Comparison of ENCODE assay signal across 8 cellular contexts in genomic region chr7:25125137-25125946, GRCh38. TPM values are rescaled to one million over a fixed set of nuclear protein-coding genes. Genes with fewer than 3 reads are reported as not detected.
A peak's percentile ranks its signal among the peaks of the same experiment; 100 is the strongest.
DNase-seq lines count a peak whose midpoint lies in the region; ATAC-seq, FAIRE-seq and TF ChIP-seq lines count a peak whose summit lies in the region.

CYCS (minus strand) TSS chr7:25125260; CDS start chr7:25124119, 1,141 bp downstream.

- H3K79me2 ChIP-seq in astrocyte (ENCODE audit: insufficient read depth, low read length): peaks cover 40% of the 10 kb centered on the region

- no peaks in the 10 kb centered on the region for H3K4me1 ChIP-seq in astrocyte (ENCODE audit: insufficient read depth, low read length)
- H3K4me1 ChIP-seq in right cardiac atrium (ENCODE audit: control insufficient read depth, insufficient read depth, low read length): no peaks in the 10 kb centered on the region
- H3K4me1 ChIP-seq in uterus: peaks cover 0 to 4% of the 10 kb centered on the region in 2 donors

- TF ChIP-seq CTCF in astrocyte (IDR thresholded peaks at IDR 0.05; ENCODE audit: insufficient read depth, low read depth, low read length) (no peak), uterus (IDR thresholded peaks at IDR 0.05) (peak in 1 of 4 experiments; percentile 26)

- H3K36me3 ChIP-seq in astrocyte (ENCODE audit: insufficient read depth, low read length) (peaks cover 16% of the 10 kb centered on the region), uterus (no peaks in the 10 kb centered on the region)

- no peaks in the 10 kb centered on the region for H3K9me3 ChIP-seq in astrocyte (ENCODE audit: insufficient read depth, low read depth, low read length)
- H3K9me3 ChIP-seq in right cardiac atrium (ENCODE audit: control insufficient read depth, low read length): no peaks in the 10 kb centered on the region
- no peaks in the 10 kb centered on the region for H3K9me3 ChIP-seq in uterus

- ATAC-seq in GM18505 (IDR thresholded peaks at IDR 0.05; ENCODE audit: unreplicated experiment): peak; percentile 91
- peak; percentile 91 for ATAC-seq in HG02973 (IDR thresholded peaks at IDR 0.05; ENCODE audit: unreplicated experiment)
- ATAC-seq in right cardiac atrium: peak; percentile 98 to 99

- H3K9me3 Mint-ChIP-seq in astrocyte (ENCODE audit: unreplicated experiment): no peaks in the 10 kb centered on the region

- H3K27ac Mint-ChIP-seq in astrocyte (ENCODE audit: unreplicated experiment): peak within 1 kb of the TSS; percentile 99

- WGBS in right cardiac atrium: 1% methylated on average over 67 of the region's 67 CpGs

- peak within 1 kb of the TSS; percentile 88 for H3K4me2 ChIP-seq in astrocyte (ENCODE audit: low read length)

- intact Hi-C loops in right cardiac atrium (cut with DNase I) (no loop called here), uterus (cut with DNase I; ENCODE audit: low total_unique reads) (no loop called here)

- peak within 1 kb of the TSS; percentile 97 for H3K9ac ChIP-seq in astrocyte (ENCODE audit: low read length)

- peak within 1 kb of the TSS; percentile 96 for H2AFZ ChIP-seq in astrocyte (ENCODE audit: low read depth, low read length)

- peaks cover 31% of the 10 kb centered on the region for H4K20me1 ChIP-seq in astrocyte (ENCODE audit: insufficient read depth, low read length)

- peak within 1 kb of the TSS; percentile 97 for H3K4me3 ChIP-seq in astrocyte (ENCODE audit: insufficient read depth, low read depth, low read length)
- peak within 1 kb of the TSS; percentile 80 for H3K4me3 ChIP-seq in right cardiac atrium (ENCODE audit: low read length)
- peak within 1 kb of the TSS; percentile 100 for H3K4me3 ChIP-seq in uterus

- H3K27me3 Mint-ChIP-seq in astrocyte (ENCODE audit: low read depth, unreplicated experiment): no peaks in the 10 kb centered on the region

- H3K36me3 Mint-ChIP-seq in astrocyte (ENCODE audit: low read depth, unreplicated experiment): no peaks in the 10 kb centered on the region

- H3K27ac ChIP-seq in astrocyte (ENCODE audit: low read depth, low read length) (peak within 1 kb of the TSS; percentile 89), right cardiac atrium (ENCODE audit: low read length) (peak within 1 kb of the TSS; percentile 82), uterus (peak within 1 kb of the TSS; percentile 97 to 100)

- TF ChIP-seq POLR2A in GM18505 (IDR thresholded peaks at IDR 0.05; ENCODE audit: borderline replicate concordance, extremely low read depth, insufficient read depth, insufficient read length): peak; percentile 99
- peak; percentile 97 to 99 for TF ChIP-seq POLR2A in uterus (IDR thresholded peaks at IDR 0.05)

- peaks cover 12% of the 10 kb centered on the region for H3K4me1 Mint-ChIP-seq in astrocyte (ENCODE audit: low read depth, unreplicated experiment)

- DNase-seq in NCI-H2029 (lab: John Stamatoyannopoulos, UW) (peak; percentile 98), T-helper 22 cell (ENCODE audit: low read depth) (peak; percentile 100), astrocyte (ENCODE audit: low read depth) (peak; percentile 100), right cardiac atrium (peak; percentile 99 to 100 (median 100)), pulmonary artery endothelial cell (ENCODE audit: low read depth, low spot score) (peak; percentile 98), uterus (peak; percentile 100)

- H3K27me3 ChIP-seq in astrocyte (ENCODE audit: insufficient read depth, low read length) (no peaks in the 10 kb centered on the region), right cardiac atrium (ENCODE audit: control insufficient read depth, insufficient read depth) (no peaks in the 10 kb centered on the region), uterus (no peaks in the 10 kb centered on the region)

- H3K4me3 Mint-ChIP-seq in astrocyte (ENCODE audit: unreplicated experiment): peak within 1 kb of the TSS; percentile 100

- peak; percentile 52 for FAIRE-seq in astrocyte (lab: Jason Lieb, UNC)

RNA-seq across cellular contexts. Expression of gene CYCS, which starts in this region (rescaled TPM):
- total RNA-seq in astrocyte: 118 and 143 TPM in 2 replicates
- total RNA-seq in right cardiac atrium: 100 to 1,000 TPM; 504 to 668 (median 617) TPM
- 708 TPM for polyA plus RNA-seq in right cardiac atrium
- 51.4 and 71.7 TPM in 2 replicates for total RNA-seq in pulmonary artery endothelial cell
- total RNA-seq in uterus: 10 to 100 TPM; 15.4 to 56.6 (median 29.1) TPM

Comparison
In these comparisons a context has a peak if more than half of its experiments do, and no peak if none do; other contexts are left out.
1. Peak in every context shown above with its lines: DNase-seq, ATAC-seq, H3K4me3 ChIP-seq and H3K27ac ChIP-seq.